In genomic region chr7:117096297-117096696, GRCh38 we compare ENCODE assay signal across 1 cellular context.
TF ChIP-seq lines count a peak whose summit lies in the region.

No MANE protein-coding gene starts in this region.

TF ChIP-seq in SK-N-SH, 30 proteins besides CTCF, POLR2A, EP300 and RAD21 (continued from another document):
- no peak for TF ChIP-seq IRF3 (IDR thresholded peaks at IDR 0.05; ENCODE audit: low read depth, low read length)
- TF ChIP-seq SMC3 (IDR thresholded peaks at IDR 0.05; ENCODE audit: low read depth, low read length), result no peak
- TF ChIP-seq NFIC (IDR thresholded peaks at IDR 0.05; ENCODE audit: borderline replicate concordance), result no peak
- no peak for TF ChIP-seq ELF1 (IDR thresholded peaks at IDR 0.05)
- TF ChIP-seq MEF2A (IDR thresholded peaks at IDR 0.05; ENCODE audit: borderline replicate concordance, low read depth), result no peak
- no peak for TF ChIP-seq USF2 (IDR thresholded peaks at IDR 0.05; ENCODE audit: borderline replicate concordance, low read depth, low read length)
- TF ChIP-seq, protein P1, sequence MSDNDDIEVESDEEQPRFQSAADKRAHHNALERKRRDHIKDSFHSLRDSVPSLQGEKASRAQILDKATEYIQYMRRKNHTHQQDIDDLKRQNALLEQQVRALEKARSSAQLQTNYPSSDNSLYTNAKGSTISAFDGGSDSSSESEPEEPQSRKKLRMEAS (IDR thresholded peaks at IDR 0.05; ENCODE audit: low read depth), result no peak
- no peak for TF ChIP-seq RCOR1 (IDR thresholded peaks at IDR 0.05; ENCODE audit: low read length)
- TF ChIP-seq NRF1 (IDR thresholded peaks at IDR 0.05; ENCODE audit: low read depth, low read length), result no peak
